8 cellular contexts compared by ENCODE assay signal in the genomic region with DNA sequence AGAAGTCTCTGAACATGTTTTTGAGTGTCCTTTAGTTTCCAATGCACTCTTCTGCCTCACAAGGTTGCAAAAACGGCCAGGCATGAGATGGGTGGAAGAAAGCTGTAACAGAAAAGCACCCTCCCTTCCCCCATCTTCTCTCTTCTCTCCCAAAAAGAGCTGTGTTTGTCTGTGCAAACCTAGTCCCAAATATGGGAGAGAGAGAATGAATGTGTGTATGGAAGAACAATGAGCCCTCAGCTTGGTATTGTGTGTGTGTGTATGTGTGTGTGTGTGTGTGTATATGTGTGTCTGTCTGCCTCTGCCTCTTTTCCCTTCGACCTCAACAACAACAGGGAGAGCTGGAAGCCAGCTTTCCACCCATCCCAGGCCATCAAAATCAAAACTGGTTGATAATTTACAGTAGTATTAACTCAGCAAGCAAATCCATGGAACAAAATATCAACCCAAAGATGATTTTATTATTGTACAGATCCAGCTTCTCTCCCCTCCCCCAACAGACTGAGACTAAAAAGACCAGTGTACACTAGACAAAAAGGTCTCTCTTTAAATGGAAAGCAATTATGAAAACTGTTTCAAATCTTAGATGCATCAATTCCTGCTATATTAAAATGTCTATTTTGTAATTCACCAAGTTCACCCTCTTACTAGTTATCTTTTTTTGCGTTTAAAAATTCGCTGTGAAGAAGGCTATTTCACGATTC. TPM values are rescaled to one million over a fixed set of nuclear protein-coding genes. Genes with fewer than 3 reads are reported as not detected.
A peak's percentile ranks its signal among the peaks of the same experiment; 100 is the strongest.
DNase-seq lines count a peak whose midpoint lies in the region; ATAC-seq lines count a peak whose summit lies in the region.

No MANE protein-coding gene starts in this region.

- no peaks in the 10 kb centered on the region for H3K9me3 Mint-ChIP-seq in activated naive CD8-positive, alpha-beta T cell treated with anti-CD3 and anti-CD28 coated beads, Interleukin-2, amount 50 U/mL, for 24 hours
- no peaks in the 10 kb centered on the region for H3K9me3 Mint-ChIP-seq in immature natural killer cell
- no peaks in the 10 kb centered on the region for H3K9me3 Mint-ChIP-seq in stimulated activated effector memory CD8-positive, alpha-beta T cell treated with anti-CD3 and anti-CD28 coated beads, Interleukin-12 subunit alpha, Interleukin-12 subunit beta, amount 100 ng/mL, for 72 hours

- ATAC-seq in activated naive CD8-positive, alpha-beta T cell treated with anti-CD3 and anti-CD28 coated beads, Interleukin-2, amount 50 U/mL, for 24 hours = no peak
- no peak for ATAC-seq in stimulated activated effector memory CD8-positive, alpha-beta T cell treated with anti-CD3 and anti-CD28 coated beads, Interleukin-12 subunit alpha, Interleukin-12 subunit beta, amount 100 ng/mL, for 72 hours
- ATAC-seq in HG03045 (IDR thresholded peaks at IDR 0.05; ENCODE audit: unreplicated experiment) = no peak
- no peak for ATAC-seq in HG03378 (IDR thresholded peaks at IDR 0.05; ENCODE audit: unreplicated experiment)

- H3K4me3 Mint-ChIP-seq in activated naive CD8-positive, alpha-beta T cell treated with anti-CD3 and anti-CD28 coated beads, Interleukin-2, amount 50 U/mL, for 24 hours = peak overlapping the region; percentile 92
- H3K4me3 Mint-ChIP-seq in immature natural killer cell = peak overlapping the region; percentile 89 to 95 (median 92)
- peak overlapping the region; percentile 79 for H3K4me3 Mint-ChIP-seq in stimulated activated effector memory CD8-positive, alpha-beta T cell treated with anti-CD3 and anti-CD28 coated beads, Interleukin-12 subunit alpha, Interleukin-12 subunit beta, amount 100 ng/mL, for 72 hours

- peak overlapping the region; percentile 92 for H3K27ac Mint-ChIP-seq in activated naive CD8-positive, alpha-beta T cell treated with anti-CD3 and anti-CD28 coated beads, Interleukin-2, amount 50 U/mL, for 24 hours
- H3K27ac Mint-ChIP-seq in immature natural killer cell = peak overlapping the region; percentile 90 to 98 (median 95)
- no peak overlapping the region for H3K27ac Mint-ChIP-seq in stimulated activated effector memory CD8-positive, alpha-beta T cell treated with anti-CD3 and anti-CD28 coated beads, Interleukin-12 subunit alpha, Interleukin-12 subunit beta, amount 100 ng/mL, for 72 hours

- no peaks in the 10 kb centered on the region for H3K36me3 ChIP-seq in KOPT-K1 (ENCODE audit: insufficient read depth, low read length)

- DNase-seq in CMK (ENCODE audit: low read depth) (peak; percentile 37), immature natural killer cell (no peak), HPDE6-E6E7 (ENCODE audit: extremely low spot score) (no peak)
- DNase-seq in activated naive CD8-positive, alpha-beta T cell treated with anti-CD3 and anti-CD28 coated beads, Interleukin-2, amount 50 U/mL, for 24 hours = no peak
- DNase-seq in stimulated activated effector memory CD8-positive, alpha-beta T cell treated with anti-CD3 and anti-CD28 coated beads, Interleukin-12 subunit alpha, Interleukin-12 subunit beta, amount 100 ng/mL, for 72 hours (ENCODE audit: low spot score in 2 of 2) = no peak

- no peaks in the 10 kb centered on the region for H3K36me3 Mint-ChIP-seq in activated naive CD8-positive, alpha-beta T cell treated with anti-CD3 and anti-CD28 coated beads, Interleukin-2, amount 50 U/mL, for 24 hours (ENCODE audit: low read depth)
- H3K36me3 Mint-ChIP-seq in immature natural killer cell = no peaks in the 10 kb centered on the region
- H3K36me3 Mint-ChIP-seq in stimulated activated effector memory CD8-positive, alpha-beta T cell treated with anti-CD3 and anti-CD28 coated beads, Interleukin-12 subunit alpha, Interleukin-12 subunit beta, amount 100 ng/mL, for 72 hours = peaks cover 6% of the 10 kb centered on the region

- no peaks in the 10 kb centered on the region for H3K9me3 ChIP-seq in KOPT-K1 (ENCODE audit: insufficient read depth, low read length, poor library complexity, severe bottlenecking)

- H3K4me1 Mint-ChIP-seq in activated naive CD8-positive, alpha-beta T cell treated with anti-CD3 and anti-CD28 coated beads, Interleukin-2, amount 50 U/mL, for 24 hours = peaks cover 53% of the 10 kb centered on the region
- H3K4me1 Mint-ChIP-seq in immature natural killer cell = peaks cover 32 to 46% of the 10 kb centered on the region in 2 donors
- peaks cover 48% of the 10 kb centered on the region for H3K4me1 Mint-ChIP-seq in stimulated activated effector memory CD8-positive, alpha-beta T cell treated with anti-CD3 and anti-CD28 coated beads, Interleukin-12 subunit alpha, Interleukin-12 subunit beta, amount 100 ng/mL, for 72 hours

- peak overlapping the region; percentile 85 for H3K27ac ChIP-seq in KOPT-K1 (ENCODE audit: low read depth, low read length, poor library complexity, severe bottlenecking)

- no peaks in the 10 kb centered on the region for H3K27me3 Mint-ChIP-seq in activated naive CD8-positive, alpha-beta T cell treated with anti-CD3 and anti-CD28 coated beads, Interleukin-2, amount 50 U/mL, for 24 hours
- peaks cover 15 to 22% (median 20%) of the 10 kb centered on the region in 3 donors for H3K27me3 Mint-ChIP-seq in immature natural killer cell (ENCODE audit: low read depth in 3 of 3)

RNA-seq across cellular contexts. Expression of gene RERE, which starts 1.7 kb away (rescaled TPM):
- polyA plus RNA-seq in immature natural killer cell = 1 to 10 TPM; 3.8 to 5.9 (median 3.8) TPM
